ENCODE assay signal across 1 cellular context in the genomic region with DNA sequence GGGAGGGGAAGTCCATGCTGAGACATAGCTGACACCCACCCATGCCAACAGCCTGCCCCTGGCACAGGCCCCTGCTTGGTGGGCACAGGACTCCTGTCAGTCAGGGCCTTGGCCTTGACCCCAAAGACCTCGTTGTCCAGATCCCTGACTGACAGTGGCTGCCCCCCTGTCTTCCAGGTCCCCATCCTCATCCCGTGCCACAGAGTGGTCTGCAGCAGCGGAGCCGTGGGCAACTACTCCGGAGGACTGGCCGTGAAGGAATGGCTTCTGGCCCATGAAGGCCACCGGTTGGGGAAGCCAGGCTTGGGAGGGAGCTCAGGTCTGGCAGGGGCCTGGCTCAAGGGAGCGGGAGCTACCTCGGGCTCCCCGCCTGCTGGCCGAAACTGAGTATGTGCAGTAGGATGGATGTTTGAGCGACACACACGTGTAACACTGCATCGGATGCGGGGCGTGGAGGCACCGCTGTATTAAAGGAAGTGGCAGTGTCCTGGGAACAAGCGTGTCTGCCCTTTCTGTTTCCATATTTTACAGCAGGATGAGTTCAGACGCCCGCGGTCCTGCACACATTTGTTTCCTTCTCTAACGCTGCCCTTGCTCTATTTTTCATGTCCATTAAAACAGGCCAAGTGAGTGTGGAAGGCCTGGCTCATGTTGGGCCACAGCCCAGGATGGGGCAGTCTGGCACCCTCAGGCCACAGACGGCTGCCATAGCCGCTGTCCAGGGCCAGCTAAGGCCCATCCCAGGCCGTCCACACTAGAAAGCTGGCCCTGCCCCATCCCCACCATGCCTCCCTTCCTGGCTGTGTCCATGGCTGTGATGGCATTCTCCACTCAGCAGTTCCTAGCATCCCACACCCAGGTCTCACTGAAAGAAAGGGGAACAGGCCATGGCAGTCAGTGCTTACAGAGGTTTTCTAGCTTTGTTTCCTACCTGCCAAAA.
TF ChIP-seq lines count a peak whose summit lies in the region.

No MANE protein-coding gene starts in this region.

TF ChIP-seq in K562, 482 proteins besides CTCF, POLR2A, EP300 and RAD21 (continued from another document):
- no peak for TF ChIP-seq SETDB1 (IDR thresholded peaks at IDR 0.05; ENCODE audit: low read length)
- no peak for TF ChIP-seq CCNT2 (IDR thresholded peaks at IDR 0.05; ENCODE audit: borderline replicate concordance, extremely low read depth, insufficient read length, low read depth, low read length)
- no peak for TF ChIP-seq ESRRA (IDR thresholded peaks at IDR 0.05; ENCODE audit: borderline replicate concordance, low read depth)
- TF ChIP-seq TSC22D4 (tag; IDR thresholded peaks at IDR 0.05), result no peak
- TF ChIP-seq ZNF668 (CRISPR knock-in tag; IDR thresholded peaks at IDR 0.05), result no peak
- no peak for TF ChIP-seq HCFC1 (IDR thresholded peaks at IDR 0.05; ENCODE audit: low read depth, low read length)
- no peak for TF ChIP-seq ZFP30 (CRISPR knock-in tag; IDR thresholded peaks at IDR 0.05; ENCODE audit: borderline replicate concordance)
- no peak for TF ChIP-seq RFX5 (IDR thresholded peaks at IDR 0.05; ENCODE audit: low read depth, low read length)
- TF ChIP-seq NCOR1 (IDR thresholded peaks at IDR 0.05), result no peak
